Comparison of ENCODE assay signal across 10 cellular contexts in the genomic region with DNA sequence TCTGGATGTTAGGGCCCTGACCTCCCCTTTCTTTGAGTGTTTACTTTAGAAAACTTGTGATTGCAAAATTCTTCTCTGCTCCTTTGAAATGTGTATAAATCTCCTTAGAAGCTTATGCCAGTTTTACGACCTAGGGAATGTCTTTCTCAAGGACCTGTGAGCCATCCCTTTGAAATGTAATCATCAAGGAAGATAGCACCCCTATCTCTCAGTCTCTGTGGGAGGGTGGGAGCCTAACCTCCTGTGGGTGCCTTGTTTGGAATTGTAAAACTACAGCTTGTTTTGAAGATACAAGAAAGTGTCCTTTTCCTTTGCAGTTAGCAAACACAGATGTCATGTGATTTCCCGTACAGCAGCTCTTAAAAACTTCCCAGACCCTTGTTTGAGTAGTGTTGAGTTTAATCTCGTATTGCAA. TPM values are rescaled to one million over a fixed set of nuclear protein-coding genes. Genes with fewer than 3 reads are reported as not detected.
DNase-seq lines count a peak whose midpoint lies in the region; ATAC-seq and TF ChIP-seq lines count a peak whose summit lies in the region.
"Had no signal": no experiment of that assay in that cellular context is flagged by ENCODE, and none has a peak within 500 bp of the region (broad histone marks: within the 10 kb centered on the region; RNA-seq: fewer than 3 reads in every experiment).

No MANE protein-coding gene starts in this region.

- H3K4me1 Mint-ChIP-seq in naive thymus-derived CD4-positive, alpha-beta T cell, result peaks cover 31 to 68% (median 53%) of the 10 kb centered on the region in 7 donors

- H3K27ac ChIP-seq in AG04450 (ENCODE audit: low read depth, low read length) (peak overlapping the region; percentile 69), caudate nucleus (ENCODE audit: low read depth, low read length) (peak overlapping the region; percentile 18)
- H3K27ac ChIP-seq in naive thymus-derived CD4-positive, alpha-beta T cell (ENCODE audit: low read depth, low read length), result peak overlapping the region; percentile 98

- peaks cover 28% of the 10 kb centered on the region in 2 donors for H3K4me1 ChIP-seq in naive thymus-derived CD4-positive, alpha-beta T cell (ENCODE audit: control insufficient read depth in 2 of 2, insufficient read depth in 2 of 2, low read length in 2 of 2)

- DNase-seq in AG04450 (ENCODE audit: low read depth, low spot score) (peak; percentile 43), HCEC 1CT (peak; percentile 73), caudate nucleus (lab: John Stamatoyannopoulos, UW) (no peak), occipital lobe (lab: John Stamatoyannopoulos, UW) (no peak), retina (no peak), NCI-H2081 treated with DMSO at 0.1 percent for 48 hours (lab: John Stamatoyannopoulos, UW) (no peak), HPDE6-E6E7 (ENCODE audit: extremely low spot score) (no peak)
- DNase-seq in naive thymus-derived CD4-positive, alpha-beta T cell, result peak in 6 of 9 donors; percentile 30 to 58 (median 45)
- DNase-seq: NCI-H526 treated with DMSO at 0.1 percent for 48 hours; stimulated activated CD4-positive, alpha-beta T cell treated with anti-CD3 and anti-CD28 coated beads, Interleukin-12 subunit alpha, Interleukin-12 subunit beta, amount 100 ng/mL, for 4 hours had no signal

- no peak for ATAC-seq in naive thymus-derived CD4-positive, alpha-beta T cell

- peaks cover 0 to 12% (median 0%) of the 10 kb centered on the region in 5 donors for H3K27me3 Mint-ChIP-seq in naive thymus-derived CD4-positive, alpha-beta T cell

- peak overlapping the region; percentile 94 to 99 (median 96) for H3K27ac Mint-ChIP-seq in naive thymus-derived CD4-positive, alpha-beta T cell

- CTCF ChIA-PET in AG04450 (lab: Charles Lee), result interaction anchor here (0.6 to 5.4 kb wide), 5 partner anchors 11 to 419 kb away, joined by 3 to 58 read pairs (median 4); no protein-coding TSS in a partner anchor
- CTCF ChIA-PET in naive thymus-derived CD4-positive, alpha-beta T cell (lab: Charles Lee), result interaction anchor here (0.7 to 4.7 kb wide), 6 partner anchors 12 to 418 kb away, joined by 3 to 33 read pairs (median 6); a partner anchor contains a TSS

- H3K36me3 ChIP-seq in naive thymus-derived CD4-positive, alpha-beta T cell (ENCODE audit: control insufficient read depth in 2 of 3, insufficient read depth in 3 of 3, low read length in 3 of 3), result peaks cover 0 to 13% (median 4%) of the 10 kb centered on the region in 3 experiments

- POLR2A ChIA-PET in AG04450 (lab: Yijun Ruan, JAX), result interaction anchor here (0.8 kb wide), 1 partner anchor 17 kb away, joined by 3 read pairs; a partner anchor contains a TSS
- POLR2A ChIA-PET in naive thymus-derived CD4-positive, alpha-beta T cell (lab: Charles Lee), result interaction anchor here (0.9 to 4.6 kb wide), 23 partner anchors 12 to 652 kb away, joined by 3 to 56 read pairs (median 5); a partner anchor contains a TSS

- peaks cover 20 to 48% (median 40%) of the 10 kb centered on the region in 5 donors for H3K36me3 Mint-ChIP-seq in naive thymus-derived CD4-positive, alpha-beta T cell

- H3K4me3 ChIP-seq in AG04450 (ENCODE audit: low read depth, low read length), result no peak overlapping the region
- H3K4me3 ChIP-seq in naive thymus-derived CD4-positive, alpha-beta T cell (ENCODE audit: low read length), result peak overlapping the region; percentile 89

- no peak for TF ChIP-seq CTCF in AG04450 (IDR thresholded peaks at IDR 0.05; ENCODE audit: low read depth, low read length)

- no peaks in the 10 kb centered on the region; the same call in 1 of the 2 replicates for H3K9me3 ChIP-seq in AG04450 (ENCODE audit: control insufficient read depth, insufficient read depth, low read length)
- peaks cover 0 to 20% (median 4%) of the 10 kb centered on the region in 3 experiments for H3K9me3 ChIP-seq in naive thymus-derived CD4-positive, alpha-beta T cell (ENCODE audit: control insufficient read depth in 2 of 3, low read length in 3 of 3)

- H3K27me3 ChIP-seq in AG04450 (ENCODE audit: control insufficient read depth, insufficient read depth, low read length), result peaks cover 3% of the 10 kb centered on the region
- H3K27me3 ChIP-seq in naive thymus-derived CD4-positive, alpha-beta T cell (ENCODE audit: control insufficient read depth in 2 of 2, insufficient read depth in 2 of 2, low read length in 2 of 2), result no peaks in the 10 kb centered on the region

- intact Hi-C loops in naive thymus-derived CD4-positive, alpha-beta T cell (cut with micrococcal nuclease), result loop anchor here (1.0 to 5.0 kb wide), 6 partner anchors 8 to 758 kb away; a partner anchor contains a TSS

- H3K4me3 Mint-ChIP-seq in naive thymus-derived CD4-positive, alpha-beta T cell, result peak overlapping the region; percentile 83 to 96 (median 92)

- H3K9me3 Mint-ChIP-seq in naive thymus-derived CD4-positive, alpha-beta T cell, result peaks cover 11 to 42% (median 34%) of the 10 kb centered on the region in 11 donors

RNA-seq across cellular contexts. Expression of a gene that starts 3.3 kb away (rescaled TPM):
- not detected in 2 replicates for polyA plus RNA-seq in AG04450 (2011; rRNA removed)
- polyA minus RNA-seq in AG04450 (2011; rRNA and poly(A)+ RNA removed), result not detected in 2 replicates
- not detected for total RNA-seq in naive thymus-derived CD4-positive, alpha-beta T cell
- not detected for polyA plus RNA-seq in naive thymus-derived CD4-positive, alpha-beta T cell
- total RNA-seq in occipital lobe, result not detected

RNA-seq across cellular contexts. Expression of a gene that starts 16.3 kb away (rescaled TPM):
- 0.24 and 0.32 TPM in 2 replicates for polyA plus RNA-seq in AG04450 (2011; rRNA removed)
- polyA minus RNA-seq in AG04450 (2011; rRNA and poly(A)+ RNA removed), result 0.28 and 0.35 TPM in 2 replicates
- 1 to 10 TPM in 2 of 5 experiments, under 1 TPM in 2, not detected in 1; 0.22 to 3.8 (median 1.8) TPM for total RNA-seq in naive thymus-derived CD4-positive, alpha-beta T cell
- under 1 TPM in 1 of 2 donors, not detected in 1; 0.21 TPM for polyA plus RNA-seq in naive thymus-derived CD4-positive, alpha-beta T cell
- total RNA-seq in occipital lobe, result 17.0 TPM

RNA-seq across cellular contexts. Expression of a gene that starts 42.5 kb away (rescaled TPM):
- 30.1 and 34.2 TPM in 2 replicates for polyA plus RNA-seq in AG04450 (2011; rRNA removed)
- polyA minus RNA-seq in AG04450 (2011; rRNA and poly(A)+ RNA removed), result 28.0 and 35.0 TPM in 2 replicates
- total RNA-seq in naive thymus-derived CD4-positive, alpha-beta T cell, result 10 to 100 TPM; 42.9 to 75.9 (median 54.9) TPM
- 10 to 100 TPM; 71.5 to 93.5 TPM for polyA plus RNA-seq in naive thymus-derived CD4-positive, alpha-beta T cell
- total RNA-seq in occipital lobe, result 38.8 TPM

Comparison
In these comparisons a context has a peak if more than half of its experiments do, and no peak if none do; other contexts are left out.
1. DNase-seq: peak in AG04450 (single experiment), HCEC 1CT (single experiment) and naive thymus-derived CD4-positive, alpha-beta T cell (6 of 9); none in caudate nucleus (0 of 61), occipital lobe (single experiment), retina (single experiment), NCI-H2081 treated with DMSO at 0.1 percent for 48 hours (single experiment) and HPDE6-E6E7 (single experiment).
2. H3K27ac ChIP-seq: peak in every context shown above with its lines; median percentile 98 in naive thymus-derived CD4-positive, alpha-beta T cell; 69 in AG04450; 18 in caudate nucleus.